1 cellular context compared by ENCODE assay signal in the genomic region with DNA sequence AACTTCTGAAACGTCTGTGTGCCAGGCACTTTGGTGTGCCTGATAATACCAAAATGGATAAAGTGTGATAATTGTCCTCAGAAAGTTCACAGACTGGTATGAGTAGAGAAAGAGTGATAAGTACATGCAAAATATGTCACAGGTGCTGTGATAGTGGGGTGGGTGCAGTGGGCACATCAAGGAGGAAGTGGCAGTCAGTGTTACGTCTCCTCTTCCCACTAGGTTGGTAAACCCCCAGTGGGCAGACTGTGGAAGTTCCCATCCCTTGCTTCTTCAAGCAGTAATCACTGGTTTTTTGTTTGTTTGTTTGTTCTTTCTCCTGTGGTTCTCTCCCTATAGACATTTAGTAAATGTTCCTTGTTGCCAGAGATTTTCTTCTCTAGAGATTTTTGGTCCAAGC.
TF ChIP-seq lines count a peak whose summit lies in the region.

No MANE protein-coding gene starts in this region.

TF ChIP-seq in HepG2, 621 proteins besides CTCF, POLR2A, EP300 and RAD21:
- TF ChIP-seq, protein P1, sequence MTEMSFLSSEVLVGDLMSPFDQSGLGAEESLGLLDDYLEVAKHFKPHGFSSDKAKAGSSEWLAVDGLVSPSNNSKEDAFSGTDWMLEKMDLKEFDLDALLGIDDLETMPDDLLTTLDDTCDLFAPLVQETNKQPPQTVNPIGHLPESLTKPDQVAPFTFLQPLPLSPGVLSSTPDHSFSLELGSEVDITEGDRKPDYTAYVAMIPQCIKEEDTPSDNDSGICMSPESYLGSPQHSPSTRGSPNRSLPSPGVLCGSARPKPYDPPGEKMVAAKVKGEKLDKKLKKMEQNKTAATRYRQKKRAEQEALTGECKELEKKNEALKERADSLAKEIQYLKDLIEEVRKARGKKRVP (CRISPR knock-in tag; IDR thresholded peaks at IDR 0.05) = no peak
- TF ChIP-seq GZF1 (CRISPR knock-in tag; IDR thresholded peaks at IDR 0.05) = no peak
- TF ChIP-seq ZNF234 (CRISPR knock-in tag; conservative IDR thresholded peaks at IDR 0.05) = no peak
- TF ChIP-seq NR3C1 (CRISPR knock-in tag; IDR thresholded peaks at IDR 0.05) = no peak
- TF ChIP-seq ZNF552 (CRISPR knock-in tag; IDR thresholded peaks at IDR 0.05; ENCODE audit: borderline replicate concordance) = no peak
- TF ChIP-seq, protein P2, sequence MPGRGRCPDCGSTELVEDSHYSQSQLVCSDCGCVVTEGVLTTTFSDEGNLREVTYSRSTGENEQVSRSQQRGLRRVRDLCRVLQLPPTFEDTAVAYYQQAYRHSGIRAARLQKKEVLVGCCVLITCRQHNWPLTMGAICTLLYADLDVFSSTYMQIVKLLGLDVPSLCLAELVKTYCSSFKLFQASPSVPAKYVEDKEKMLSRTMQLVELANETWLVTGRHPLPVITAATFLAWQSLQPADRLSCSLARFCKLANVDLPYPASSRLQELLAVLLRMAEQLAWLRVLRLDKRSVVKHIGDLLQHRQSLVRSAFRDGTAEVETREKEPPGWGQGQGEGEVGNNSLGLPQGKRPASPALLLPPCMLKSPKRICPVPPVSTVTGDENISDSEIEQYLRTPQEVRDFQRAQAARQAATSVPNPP (CRISPR knock-in tag; IDR thresholded peaks at IDR 0.05) = no peak
- TF ChIP-seq ZKSCAN8 (CRISPR knock-in tag; IDR thresholded peaks at IDR 0.05; ENCODE audit: borderline replicate concordance) = no peak
- TF ChIP-seq TARDBP (CRISPR knock-in tag; IDR thresholded peaks at IDR 0.05) = no peak
- no peak for TF ChIP-seq MBNL3 (CRISPR knock-in tag; conservative IDR thresholded peaks at IDR 0.05)
- no peak for TF ChIP-seq PPARG (CRISPR knock-in tag; conservative IDR thresholded peaks at IDR 0.05)
- TF ChIP-seq, protein P3, sequence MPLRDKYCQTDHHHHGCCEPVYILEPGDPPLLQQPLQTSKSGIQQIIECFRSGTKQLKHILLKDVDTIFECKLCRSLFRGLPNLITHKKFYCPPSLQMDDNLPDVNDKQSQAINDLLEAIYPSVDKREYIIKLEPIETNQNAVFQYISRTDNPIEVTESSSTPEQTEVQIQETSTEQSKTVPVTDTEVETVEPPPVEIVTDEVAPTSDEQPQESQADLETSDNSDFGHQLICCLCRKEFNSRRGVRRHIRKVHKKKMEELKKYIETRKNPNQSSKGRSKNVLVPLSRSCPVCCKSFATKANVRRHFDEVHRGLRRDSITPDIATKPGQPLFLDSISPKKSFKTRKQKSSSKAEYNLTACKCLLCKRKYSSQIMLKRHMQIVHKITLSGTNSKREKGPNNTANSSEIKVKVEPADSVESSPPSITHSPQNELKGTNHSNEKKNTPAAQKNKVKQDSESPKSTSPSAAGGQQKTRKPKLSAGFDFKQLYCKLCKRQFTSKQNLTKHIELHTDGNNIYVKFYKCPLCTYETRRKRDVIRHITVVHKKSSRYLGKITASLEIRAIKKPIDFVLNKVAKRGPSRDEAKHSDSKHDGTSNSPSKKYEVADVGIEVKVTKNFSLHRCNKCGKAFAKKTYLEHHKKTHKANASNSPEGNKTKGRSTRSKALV (CRISPR knock-in tag; IDR thresholded peaks at IDR 0.05) = no peak
- TF ChIP-seq ATAD3A (CRISPR knock-in tag; IDR thresholded peaks at IDR 0.05) = no peak
- TF ChIP-seq, protein P4, sequence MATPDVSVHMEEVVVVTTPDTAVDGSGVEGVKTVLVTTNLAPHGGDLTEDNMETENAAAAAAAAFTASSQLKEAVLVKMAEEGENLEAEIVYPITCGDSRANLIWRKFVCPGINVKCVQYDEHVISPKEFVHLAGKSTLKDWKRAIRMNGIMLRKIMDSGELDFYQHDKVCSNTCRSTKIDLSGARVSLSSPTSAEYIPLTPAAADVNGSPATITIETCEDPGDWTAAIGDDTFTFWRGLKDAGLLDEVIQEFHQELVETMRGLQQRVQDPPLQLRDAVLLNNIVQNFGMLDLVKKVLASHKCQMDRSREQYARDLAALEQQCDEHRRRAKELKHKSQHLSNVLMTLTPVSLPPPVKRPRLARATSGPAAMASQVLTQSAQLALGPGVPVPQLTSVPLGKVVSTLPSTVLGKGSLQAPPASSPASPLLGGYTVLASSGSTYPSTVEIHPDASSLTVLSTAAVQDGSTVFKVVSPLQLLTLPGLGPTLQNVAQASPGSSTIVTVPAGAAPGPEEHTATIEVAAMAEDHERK (CRISPR knock-in tag; IDR thresholded peaks at IDR 0.05; ENCODE audit: low read depth) = no peak
- TF ChIP-seq, protein P5, sequence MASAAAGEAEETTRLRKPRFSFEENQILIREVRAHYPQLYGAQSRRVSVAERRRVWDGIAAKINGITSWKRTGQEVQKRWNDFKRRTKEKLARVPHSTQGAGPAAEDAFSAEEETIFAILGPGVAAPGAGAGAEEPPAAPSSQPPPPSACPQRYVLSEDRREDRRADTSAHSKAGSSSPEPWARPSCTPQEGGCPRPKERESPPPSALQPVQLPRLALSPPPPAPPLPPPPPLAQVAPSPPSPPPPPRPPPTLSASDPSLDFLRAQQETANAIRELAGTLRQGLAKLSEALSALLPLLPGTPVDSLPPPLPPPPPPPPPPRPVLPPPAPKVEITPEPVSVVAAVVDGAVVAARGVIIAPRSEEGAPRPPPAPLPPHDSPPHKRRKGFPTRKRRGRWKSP (CRISPR knock-in tag; IDR thresholded peaks at IDR 0.05) = no peak
